1 cellular context compared by ENCODE assay signal in the genomic region with DNA sequence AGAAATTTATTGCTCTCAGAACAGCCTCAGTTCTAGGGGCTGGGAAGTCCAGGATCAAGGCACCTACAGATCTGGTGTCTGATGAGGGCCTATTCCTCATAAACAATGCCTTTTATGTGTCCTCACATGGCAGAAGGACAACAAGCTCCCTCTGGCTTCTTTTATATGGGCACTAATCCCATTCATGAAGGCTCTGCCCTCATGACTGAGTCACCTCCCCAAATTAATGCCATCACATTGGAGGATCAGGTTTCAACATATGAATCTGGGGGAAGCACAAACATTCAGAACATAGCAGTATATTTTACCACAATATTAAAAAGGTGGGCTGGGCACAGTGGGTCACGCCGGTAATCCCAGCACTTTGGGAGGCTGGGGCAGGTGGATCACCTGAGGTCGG.
TF ChIP-seq lines count a peak whose summit lies in the region.

No MANE protein-coding gene starts in this region.

TF ChIP-seq in HEK293, 187 proteins besides CTCF, POLR2A, EP300 and RAD21 (continued from another document):
- 0 out of 2 replicates have a peak, but pooled peaks have one; percentile 42 for TF ChIP-seq ZNF692 (tag by site-specific recombination; IDR thresholded peaks at IDR 0.05)
- TF ChIP-seq, protein P1, sequence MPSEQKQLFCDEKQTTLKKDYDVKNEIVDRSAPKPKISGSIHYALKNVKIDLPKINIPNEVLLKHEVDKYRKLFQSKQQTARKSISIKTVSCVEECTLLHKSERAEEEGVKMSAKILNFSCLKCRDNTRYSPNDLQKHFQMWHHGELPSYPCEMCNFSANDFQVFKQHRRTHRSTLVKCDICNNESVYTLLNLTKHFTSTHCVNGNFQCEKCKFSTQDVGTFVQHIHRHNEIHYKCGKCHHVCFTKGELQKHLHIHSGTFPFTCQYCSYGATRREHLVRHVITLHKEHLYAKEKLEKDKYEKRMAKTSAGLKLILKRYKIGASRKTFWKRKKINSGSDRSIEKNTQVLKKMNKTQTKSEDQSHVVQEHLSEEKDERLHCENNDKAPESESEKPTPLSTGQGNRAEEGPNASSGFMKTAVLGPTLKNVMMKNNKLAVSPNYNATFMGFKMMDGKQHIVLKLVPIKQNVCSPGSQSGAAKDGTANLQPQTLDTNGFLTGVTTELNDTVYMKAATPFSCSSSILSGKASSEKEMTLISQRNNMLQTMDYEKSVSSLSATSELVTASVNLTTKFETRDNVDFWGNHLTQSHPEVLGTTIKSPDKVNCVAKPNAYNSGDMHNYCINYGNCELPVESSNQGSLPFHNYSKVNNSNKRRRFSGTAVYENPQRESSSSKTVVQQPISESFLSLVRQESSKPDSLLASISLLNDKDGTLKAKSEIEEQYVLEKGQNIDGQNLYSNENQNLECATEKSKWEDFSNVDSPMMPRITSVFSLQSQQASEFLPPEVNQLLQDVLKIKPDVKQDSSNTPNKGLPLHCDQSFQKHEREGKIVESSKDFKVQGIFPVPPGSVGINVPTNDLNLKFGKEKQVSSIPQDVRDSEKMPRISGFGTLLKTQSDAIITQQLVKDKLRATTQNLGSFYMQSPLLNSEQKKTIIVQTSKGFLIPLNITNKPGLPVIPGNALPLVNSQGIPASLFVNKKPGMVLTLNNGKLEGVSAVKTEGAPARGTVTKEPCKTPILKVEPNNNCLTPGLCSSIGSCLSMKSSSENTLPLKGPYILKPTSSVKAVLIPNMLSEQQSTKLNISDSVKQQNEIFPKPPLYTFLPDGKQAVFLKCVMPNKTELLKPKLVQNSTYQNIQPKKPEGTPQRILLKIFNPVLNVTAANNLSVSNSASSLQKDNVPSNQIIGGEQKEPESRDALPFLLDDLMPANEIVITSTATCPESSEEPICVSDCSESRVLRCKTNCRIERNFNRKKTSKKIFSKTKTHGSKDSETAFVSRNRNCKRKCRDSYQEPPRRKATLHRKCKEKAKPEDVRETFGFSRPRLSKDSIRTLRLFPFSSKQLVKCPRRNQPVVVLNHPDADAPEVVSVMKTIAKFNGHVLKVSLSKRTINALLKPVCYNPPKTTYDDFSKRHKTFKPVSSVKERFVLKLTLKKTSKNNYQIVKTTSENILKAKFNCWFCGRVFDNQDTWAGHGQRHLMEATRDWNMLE (tag by site-specific recombination; conservative IDR thresholded peaks at IDR 0.05; ENCODE audit: low read depth), result no peak
